Comparison of ENCODE assay signal across 22 cellular contexts in genomic region chr12:50102186-50102585, GRCh38. TPM values are rescaled to one million over a fixed set of nuclear protein-coding genes. Genes with fewer than 3 reads are reported as not detected.
DNase-seq lines count a peak whose midpoint lies in the region; ATAC-seq and TF ChIP-seq lines count a peak whose summit lies in the region.
"Had no signal": no experiment of that assay in that cellular context is flagged by ENCODE, and none has a peak within 500 bp of the region (broad histone marks: within the 10 kb centered on the region; RNA-seq: fewer than 3 reads in every experiment).

No MANE protein-coding gene starts in this region.

- H3K27ac ChIP-seq in adrenal gland = peak overlapping the region in 3 of 5 donors; percentile 14 to 53 (median 42)
- H3K27ac ChIP-seq in parathyroid adenoma = peak overlapping the region; percentile 85
- no peak overlapping the region for H3K27ac ChIP-seq in upper lobe of left lung
- H3K27ac ChIP-seq: BLaER1 treated with 17β-estradiol and CSF1 and Interleukin-3, amounts not matched to agents 10 nM and 100 nM; left lung; PC-9 had no signal

- peaks cover 11% of the 10 kb centered on the region for H3K79me2 ChIP-seq in parathyroid adenoma

- DNase-seq in Ammon's horn (ENCODE audit: low spot score) (peak; percentile 85), adrenal gland (peak in 1 of 7 donors; percentile 1), hippocampal formation (lab: John Stamatoyannopoulos, UW) (peak; percentile 52 to 77), upper lobe of left lung (no peak), NCI-H524 treated with DMSO at 0.1 percent for 48 hours (lab: John Stamatoyannopoulos, UW) (no peak)
- DNase-seq: activated CD4-positive, alpha-beta T cell treated with anti-CD3 and anti-CD28 coated beads for 48 hours; activated naive CD4-positive, alpha-beta T cell treated with anti-CD3 and anti-CD28 coated beads, Interleukin-2, amount 50 U/mL, for 16 hours; activated T-cell treated with anti-CD3 and anti-CD28 coated beads, Interleukin-2, amount 50 U/mL, for 48 hours; Calu3; mucosa of descending colon; NCI-H1092 treated with DMSO at 0.1 percent for 48 hours; NCI-H1930; stimulated activated CD4-positive, alpha-beta T cell treated with anti-CD3 and anti-CD28 coated beads, Interleukin-4, amount 100 ng/mL, for 24 hours; stimulated activated naive CD8-positive, alpha-beta T cell treated with anti-CD3 and anti-CD28 coated beads, Interleukin-15, amount 100 ng/mL, for 72 hours; T-helper 1 cell had no signal

- intact Hi-C loops in adrenal gland (cut with DNase I) = no loop called here

- ATAC-seq in upper lobe of left lung (ENCODE audit: low FRiP score in 2 of 2) (no peak), GM18909 (IDR thresholded peaks at IDR 0.05; ENCODE audit: poor library complexity, unreplicated experiment) (no peak), HG02571 (IDR thresholded peaks at IDR 0.05; ENCODE audit: unreplicated experiment) (no peak)
- ATAC-seq: left lung; mucosa of descending colon; stimulated activated naive CD8-positive, alpha-beta T cell treated with anti-CD3 and anti-CD28 coated beads, Interleukin-15, amount 100 ng/mL, for 72 hours had no signal

- no peak overlapping the region for H2AFZ ChIP-seq in parathyroid adenoma
- H2AFZ ChIP-seq: PC-9 had no signal

- TF ChIP-seq EP300 in upper lobe of left lung (IDR thresholded peaks at IDR 0.05) = no peak

- H3K4me3 ChIP-seq in adrenal gland (no peak overlapping the region), parathyroid adenoma (ENCODE audit: low read depth, low read length) (no peak overlapping the region), upper lobe of left lung (no peak overlapping the region)
- H3K4me3 ChIP-seq: BLaER1 treated with 17β-estradiol and CSF1 and Interleukin-3, amounts not matched to agents 10 nM and 100 nM; coronary artery; left lung; mucosa of descending colon; PC-9 had no signal

- no peak overlapping the region for H3K4me2 ChIP-seq in parathyroid adenoma (ENCODE audit: low read length)
- H3K4me2 ChIP-seq: PC-9 had no signal

- H3K4me1 ChIP-seq in adrenal gland (replicated peaks in 1 of 2) = peaks cover 8 to 26% of the 10 kb centered on the region in 2 donors
- peaks cover 44% of the 10 kb centered on the region for H3K4me1 ChIP-seq in parathyroid adenoma
- H3K4me1 ChIP-seq in upper lobe of left lung = peaks cover 8 to 15% (median 13%) of the 10 kb centered on the region in 4 donors

- H3K36me3 ChIP-seq in adrenal gland (replicated peaks in 1 of 2) (peaks cover 0 to 29% of the 10 kb centered on the region in 2 donors), parathyroid adenoma (ENCODE audit: control insufficient read depth, insufficient read depth, low read length) (no peaks in the 10 kb centered on the region), upper lobe of left lung (peaks cover 16 to 48% (median 32%) of the 10 kb centered on the region in 4 donors)

- no peak for TF ChIP-seq CTCF in adrenal gland (IDR thresholded peaks at IDR 0.05)
- TF ChIP-seq CTCF in parathyroid adenoma (IDR thresholded peaks at IDR 0.05) = no peak
- TF ChIP-seq CTCF in upper lobe of left lung (IDR thresholded peaks at IDR 0.05) = no peak

- WGBS in adrenal gland, 4 donors = 77 to 87% (median 79%) methylated on average over 3 of the region's 3 CpGs
- 93 to 95% methylated on average over 3 of the region's 3 CpGs for WGBS in upper lobe of left lung, 2 donors

- no peak for TF ChIP-seq POLR2A in adrenal gland (IDR thresholded peaks at IDR 0.05)
- TF ChIP-seq POLR2A in upper lobe of left lung (IDR thresholded peaks at IDR 0.05) = no peak

- H3K27me3 ChIP-seq in adrenal gland = no peaks in the 10 kb centered on the region
- H3K27me3 ChIP-seq in parathyroid adenoma (ENCODE audit: control insufficient read depth, insufficient read depth, low read length) = no peaks in the 10 kb centered on the region
- no peaks in the 10 kb centered on the region for H3K27me3 ChIP-seq in upper lobe of left lung
- H3K27me3 ChIP-seq: BLaER1 treated with 17β-estradiol and CSF1 and Interleukin-3, amounts not matched to agents 10 nM and 100 nM; left lung had no signal

- H3K9me3 ChIP-seq in adrenal gland (replicated peaks in 1 of 3) (no peaks in the 10 kb centered on the region), parathyroid adenoma (ENCODE audit: control insufficient read depth, low read length) (no peaks in the 10 kb centered on the region), upper lobe of left lung (no peaks in the 10 kb centered on the region)
- H3K9me3 ChIP-seq: BLaER1 treated with 17β-estradiol and CSF1 and Interleukin-3, amounts not matched to agents 10 nM and 100 nM; left lung; mucosa of descending colon had no signal

- no peak overlapping the region for H3K9ac ChIP-seq in parathyroid adenoma

RNA-seq across cellular contexts. Expression of gene GPD1, which starts 1.6 kb away (rescaled TPM):
- total RNA-seq in adrenal gland (1 to 10 TPM in 7 of 8 donors, under 1 TPM in 1; 0.43 to 8.5 (median 3.5) TPM), upper lobe of left lung (10 to 100 TPM in 5 of 6 donors, 1 to 10 TPM in 1; 2.1 to 73.1 (median 60.2) TPM)
- 10 to 100 TPM in 1 of 3 donors, 1 to 10 TPM in 2; 2.1 to 36.9 (median 2.7) TPM for polyA plus RNA-seq in adrenal gland

RNA-seq across cellular contexts. Expression of gene COX14, which starts 9.8 kb away (rescaled TPM):
- total RNA-seq in adrenal gland = 100 to 1,000 TPM in 4 of 8 donors, 10 to 100 TPM in 4; 61.2 to 150 (median 105) TPM
- 10 to 100 TPM; 78.8 to 98.5 (median 86.3) TPM for polyA plus RNA-seq in adrenal gland
- total RNA-seq in upper lobe of left lung = 10 to 100 TPM; 22.0 to 98.2 (median 71.8) TPM

RNA-seq across cellular contexts. Expression of gene SMARCD1, which starts 17.0 kb away (rescaled TPM):
- total RNA-seq in adrenal gland (10 to 100 TPM; 25.0 to 64.3 (median 54.6) TPM), upper lobe of left lung (10 to 100 TPM; 44.6 to 76.2 (median 51.0) TPM)
- 10 to 100 TPM; 22.9 to 65.0 (median 24.0) TPM for polyA plus RNA-seq in adrenal gland

RNA-seq across cellular contexts. Expression of gene ASIC1, which starts 44.8 kb away (rescaled TPM):
- total RNA-seq in adrenal gland = 1 to 10 TPM in 2 of 8 donors, under 1 TPM in 5, not detected in 1; 0.65 to 1.2 (median 0.79) TPM
- polyA plus RNA-seq in adrenal gland = 1 to 10 TPM in 1 of 3 donors, under 1 TPM in 2; 0.47 to 1.3 (median 0.71) TPM
- 1 to 10 TPM in 2 of 6 donors, under 1 TPM in 2, not detected in 2; 0.15 to 2.7 (median 1.1) TPM for total RNA-seq in upper lobe of left lung

Comparison
In these comparisons a context has a peak if more than half of its experiments do, and no peak if none do; other contexts are left out.
1. DNase-seq: peak in Ammon's horn (single experiment) and hippocampal formation (2 of 2); none in upper lobe of left lung (0 of 2) and NCI-H524 treated with DMSO at 0.1 percent for 48 hours (single experiment).
2. H3K27ac ChIP-seq: peak in adrenal gland (3 of 5) and parathyroid adenoma (single experiment); none in upper lobe of left lung (0 of 4).